Comparison of ENCODE assay signal across 17 cellular contexts in genomic region chr6:21360353-21360752, GRCh38.
DNase-seq lines count a peak whose midpoint lies in the region; ATAC-seq, FAIRE-seq and TF ChIP-seq lines count a peak whose summit lies in the region.
"Had no signal": no experiment of that assay in that cellular context is flagged by ENCODE, and none has a peak within 500 bp of the region (broad histone marks: within the 10 kb centered on the region; RNA-seq: fewer than 3 reads in every experiment).

No MANE protein-coding gene starts in this region.

- H3K36me3 ChIP-seq in small intestine (ENCODE audit: control insufficient read depth in 2 of 2, insufficient read depth in 2 of 2, low read length in 2 of 2): no peaks in the 10 kb centered on the region

- no peaks in the 10 kb centered on the region for H3K9me3 Mint-ChIP-seq in activated T-helper 17 cell treated with anti-CD3 and anti-CD28 coated beads, Interleukin-2, amount 50 U/mL, for 72 hours
- H3K9me3 Mint-ChIP-seq: activated CD4-positive, alpha-beta T cell treated with anti-CD3 and anti-CD28 coated beads, Interleukin-2, amount 10 ng/mL, durations not matched to agents 24 days and 14 days had no signal

- 0 out of 3 replicates have a peak, but pooled peaks have one; percentile 19 for TF ChIP-seq CTCF in GM12872 (IDR thresholded peaks at IDR 0.05; ENCODE audit: insufficient read depth, low read depth, low read length)
- 0 out of 2 replicates have a peak, but pooled peaks have one; percentile 14 for TF ChIP-seq CTCF in LNCaP clone FGC (IDR thresholded peaks at IDR 0.05; ENCODE audit: control insufficient read depth, extremely low read depth, insufficient read depth)
- TF ChIP-seq CTCF in epithelial cell of esophagus (IDR thresholded peaks at IDR 0.05; ENCODE audit: insufficient read depth, low read depth, low read length, missing control alignments): no peak

- H3K4me1 Mint-ChIP-seq in activated T-helper 17 cell treated with anti-CD3 and anti-CD28 coated beads, Interleukin-2, amount 50 U/mL, for 72 hours: no peaks in the 10 kb centered on the region
- H3K4me1 Mint-ChIP-seq: activated CD4-positive, alpha-beta T cell treated with anti-CD3 and anti-CD28 coated beads, Interleukin-2, amount 10 ng/mL, durations not matched to agents 24 days and 14 days had no signal

- FAIRE-seq in small intestine (lab: Jason Lieb, UNC): no peak
- FAIRE-seq: G401.6, keratinocyte had no signal

- no peaks in the 10 kb centered on the region for H3K27me3 ChIP-seq in small intestine (ENCODE audit: control insufficient read depth in 2 of 2, insufficient read depth in 2 of 2, low read length in 2 of 2)

- peaks cover 3% of the 10 kb centered on the region for H3K27me3 Mint-ChIP-seq in activated T-helper 17 cell treated with anti-CD3 and anti-CD28 coated beads, Interleukin-2, amount 50 U/mL, for 72 hours
- H3K27me3 Mint-ChIP-seq: activated CD4-positive, alpha-beta T cell treated with anti-CD3 and anti-CD28 coated beads, Interleukin-2, amount 10 ng/mL, durations not matched to agents 24 days and 14 days; activated naive CD8-positive, alpha-beta T cell; progenitor cell of endocrine pancreas had no signal

- no peak for ATAC-seq in GM18870 (IDR thresholded peaks at IDR 0.05; ENCODE audit: unreplicated experiment)
- no peak for ATAC-seq in activated T-helper 17 cell treated with anti-CD3 and anti-CD28 coated beads, Interleukin-2, amount 50 U/mL, for 72 hours (replicated peaks)
- ATAC-seq: Right ventricle myocardium inferior had no signal

- H3K27ac Mint-ChIP-seq in activated T-helper 17 cell treated with anti-CD3 and anti-CD28 coated beads, Interleukin-2, amount 50 U/mL, for 72 hours: no peak overlapping the region
- H3K27ac Mint-ChIP-seq: activated CD4-positive, alpha-beta T cell treated with anti-CD3 and anti-CD28 coated beads, Interleukin-2, amount 10 ng/mL, durations not matched to agents 24 days and 14 days; activated naive CD8-positive, alpha-beta T cell; progenitor cell of endocrine pancreas had no signal

- 70 to 84% (median 75%) methylated on average over 6 of the region's 6 CpGs for WGBS in small intestine, 3 donors

- H3K4me3 ChIP-seq in LNCaP clone FGC (ENCODE audit: low read depth, low read length): no peak overlapping the region
- no peak overlapping the region for H3K4me3 ChIP-seq in epithelial cell of esophagus (ENCODE audit: low read length)
- H3K4me3 ChIP-seq in small intestine (ENCODE audit: low read depth in 1 of 2, low read length in 2 of 2): no peak overlapping the region

- no peaks in the 10 kb centered on the region for H3K36me3 Mint-ChIP-seq in activated T-helper 17 cell treated with anti-CD3 and anti-CD28 coated beads, Interleukin-2, amount 50 U/mL, for 72 hours (ENCODE audit: low read depth)
- H3K36me3 Mint-ChIP-seq: activated naive CD8-positive, alpha-beta T cell had no signal

- H3K9me3 ChIP-seq in small intestine (ENCODE audit: control insufficient read depth, low read depth): no peaks in the 10 kb centered on the region

- H3K4me1 ChIP-seq in small intestine (ENCODE audit: control insufficient read depth in 2 of 2, insufficient read depth in 1 of 2, low read depth in 1 of 2, low read length in 1 of 2): no peaks in the 10 kb centered on the region

- no peak overlapping the region for H3K27ac ChIP-seq in small intestine (ENCODE audit: low read depth in 1 of 2, low read length in 1 of 2)

- H3K4me3 Mint-ChIP-seq in activated T-helper 17 cell treated with anti-CD3 and anti-CD28 coated beads, Interleukin-2, amount 50 U/mL, for 72 hours: no peak overlapping the region
- H3K4me3 Mint-ChIP-seq: activated CD4-positive, alpha-beta T cell treated with anti-CD3 and anti-CD28 coated beads, Interleukin-2, amount 10 ng/mL, durations not matched to agents 24 days and 14 days; activated naive CD8-positive, alpha-beta T cell had no signal

- DNase-seq in LNCaP clone FGC (ENCODE audit: low read depth) (peak; percentile 76), epithelial cell of esophagus (ENCODE audit: low read depth) (peak; percentile 58), small intestine (peak; percentile 38), occipital lobe (lab: John Stamatoyannopoulos, UW) (no peak), dermis blood vessel endothelial cell (no peak)
- DNase-seq: activated CD4-positive, alpha-beta T cell treated with anti-CD3 and anti-CD28 coated beads, Interleukin-2, amount 10 ng/mL, durations not matched to agents 24 days and 14 days; central memory CD4-positive, alpha-beta T cell; NK-92 treated with Interleukin-12 subunit alpha and Interleukin-12 subunit beta, amount 100 ng/mL, for 24 hours; T-helper 2 cell had no signal

Comparison
In these comparisons a context has a peak if more than half of its experiments do, and no peak if none do; other contexts are left out.
1. DNase-seq: peak in LNCaP clone FGC (single experiment), epithelial cell of esophagus (single experiment) and small intestine (single experiment); none in occipital lobe (single experiment) and dermis blood vessel endothelial cell (single experiment).